ENCODE assay signal across 9 cellular contexts in genomic region chr20:45445805-45446562, GRCh38. TPM values are rescaled to one million over a fixed set of nuclear protein-coding genes. Genes with fewer than 3 reads are reported as not detected.
A peak's percentile ranks its signal among the peaks of the same experiment; 100 is the strongest.
DNase-seq lines count a peak whose midpoint lies in the region; ATAC-seq and TF ChIP-seq lines count a peak whose summit lies in the region.
"Had no signal": no experiment of that assay in that cellular context is flagged by ENCODE, and none has a peak within 500 bp of the region (broad histone marks: within the 10 kb centered on the region; RNA-seq: fewer than 3 reads in every experiment).

No MANE protein-coding gene starts in this region.

- H3K27me3 Mint-ChIP-seq in activated CD8-positive, alpha-beta T cell treated with anti-CD3 and anti-CD28 coated beads, Interleukin-2, amount 10 ng/mL, durations not matched to agents 7 days and 5 days (ENCODE audit: low read depth) = peaks cover 28% of the 10 kb centered on the region

- H3K9me3 Mint-ChIP-seq in activated CD8-positive, alpha-beta T cell treated with anti-CD3 and anti-CD28 coated beads, Interleukin-2, amount 10 ng/mL, durations not matched to agents 7 days and 5 days (ENCODE audit: insufficient read depth) = no peaks in the 10 kb centered on the region
- H3K9me3 Mint-ChIP-seq: dendritic cell treated with granulocyte-macrophage colony-stimulating factor and Interleukin-4, amounts not matched to agents 40 ng/mL and 50 ng/mL, for 4 days had no signal

- H3K27ac ChIP-seq in 22Rv1 = no peak overlapping the region

- H3K36me3 Mint-ChIP-seq in activated CD8-positive, alpha-beta T cell treated with anti-CD3 and anti-CD28 coated beads, Interleukin-2, amount 10 ng/mL, durations not matched to agents 7 days and 5 days (ENCODE audit: low read depth) = no peaks in the 10 kb centered on the region

- CTCF ChIA-PET in activated CD8-positive, alpha-beta T cell treated with anti-CD3 and anti-CD28 coated beads, Interleukin-2, amount 10 ng/mL, durations not matched to agents 7 days and 5 days (lab: Charles Lee) = interaction anchor here (0.8 to 12.4 kb wide), 12 partner anchors 8 to 337 kb away, joined by 3 to 118 read pairs (median 4); partner anchors contain the start of gene SYS1

- peak; percentile 73 for TF ChIP-seq CTCF in 22Rv1 (IDR thresholded peaks at IDR 0.05)

- POLR2A ChIA-PET in activated CD8-positive, alpha-beta T cell treated with anti-CD3 and anti-CD28 coated beads, Interleukin-2, amount 10 ng/mL, durations not matched to agents 7 days and 5 days (lab: Charles Lee) = no interaction called here

- ATAC-seq in activated CD8-positive, alpha-beta T cell treated with anti-CD3 and anti-CD28 coated beads, Interleukin-2, amount 10 ng/mL, durations not matched to agents 7 days and 5 days = peak; percentile 64

- peaks cover 42% of the 10 kb centered on the region for H3K4me1 Mint-ChIP-seq in activated CD8-positive, alpha-beta T cell treated with anti-CD3 and anti-CD28 coated beads, Interleukin-2, amount 10 ng/mL, durations not matched to agents 7 days and 5 days (ENCODE audit: low read depth)

- no peak overlapping the region for H3K4me3 Mint-ChIP-seq in activated CD8-positive, alpha-beta T cell treated with anti-CD3 and anti-CD28 coated beads, Interleukin-2, amount 10 ng/mL, durations not matched to agents 7 days and 5 days
- H3K4me3 Mint-ChIP-seq: dendritic cell treated with granulocyte-macrophage colony-stimulating factor and Interleukin-4, amounts not matched to agents 40 ng/mL and 50 ng/mL, for 4 days had no signal

- H3K27ac Mint-ChIP-seq in activated CD8-positive, alpha-beta T cell treated with anti-CD3 and anti-CD28 coated beads, Interleukin-2, amount 10 ng/mL, durations not matched to agents 7 days and 5 days = no peak overlapping the region
- H3K27ac Mint-ChIP-seq: dendritic cell treated with granulocyte-macrophage colony-stimulating factor and Interleukin-4, amounts not matched to agents 40 ng/mL and 50 ng/mL, for 4 days had no signal

- DNase-seq in EL = peak; percentile 31
- peak; percentile 30 to 55 for DNase-seq in Kasumi-1 (lab: John Stamatoyannopoulos, UW)
- DNase-seq in activated CD8-positive, alpha-beta T cell treated with anti-CD3 and anti-CD28 coated beads, Interleukin-2, amount 10 ng/mL, durations not matched to agents 7 days and 5 days = peak; percentile 51
- DNase-seq in kidney tubule cell (ENCODE audit: low spot score) = peak; percentile 33
- no peak for DNase-seq in retina
- no peak for DNase-seq in NCI-H510A treated with DMSO at 0.1 percent for 48 hours (lab: John Stamatoyannopoulos, UW)
- DNase-seq in T1000 (lab: John Stamatoyannopoulos, UW) = no peak

RNA-seq across cellular contexts. Expression of gene WFDC2, which starts 23.6 kb away (rescaled TPM):
- not detected for total RNA-seq in activated CD8-positive, alpha-beta T cell treated with anti-CD3 and anti-CD28 coated beads, Interleukin-2, amount 10 ng/mL, durations not matched to agents 7 days and 5 days

RNA-seq across cellular contexts. Expression of gene PIGT, which starts 30.0 kb away (rescaled TPM):
- total RNA-seq in activated CD8-positive, alpha-beta T cell treated with anti-CD3 and anti-CD28 coated beads, Interleukin-2, amount 10 ng/mL, durations not matched to agents 7 days and 5 days = 10 to 100 TPM; 59.6 to 62.4 TPM

RNA-seq across cellular contexts. Expression of gene DBNDD2, which starts 37.9 kb away (rescaled TPM):
- 1 to 10 TPM; 8.1 to 10.0 TPM for total RNA-seq in activated CD8-positive, alpha-beta T cell treated with anti-CD3 and anti-CD28 coated beads, Interleukin-2, amount 10 ng/mL, durations not matched to agents 7 days and 5 days

Comparison
In these comparisons a context has a peak if more than half of its experiments do, and no peak if none do; other contexts are left out.
1. DNase-seq: peak in EL (single experiment), Kasumi-1 (2 of 2), activated CD8-positive, alpha-beta T cell treated with anti-CD3 and anti-CD28 coated beads, Interleukin-2, amount 10 ng/mL, durations not matched to agents 7 days and 5 days (single experiment) and kidney tubule cell (single experiment); none in retina (single experiment), NCI-H510A treated with DMSO at 0.1 percent for 48 hours (single experiment) and T1000 (single experiment).